ENCODE assay signal across 9 cellular contexts in genomic region chr12:49637401-49637800, GRCh38. TPM values are rescaled to one million over a fixed set of nuclear protein-coding genes. Genes with fewer than 3 reads are reported as not detected.
DNase-seq lines count a peak whose midpoint lies in the region; ATAC-seq, FAIRE-seq and TF ChIP-seq lines count a peak whose summit lies in the region.
"Had no signal": no experiment of that assay in that cellular context is flagged by ENCODE, and none has a peak within 500 bp of the region (broad histone marks: within the 10 kb centered on the region; RNA-seq: fewer than 3 reads in every experiment).

No MANE protein-coding gene starts in this region.

- no peak for TF ChIP-seq POLR2A in IMR-90 (IDR thresholded peaks at IDR 0.05; ENCODE audit: low read depth, low read length)

- H3K4me3 ChIP-seq in BLaER1 treated with 17β-estradiol and CSF1 and Interleukin-3, amounts not matched to agents 10 nM and 100 nM, result no peak overlapping the region
- no peak overlapping the region for H3K4me3 ChIP-seq in IMR-90 (ENCODE audit: insufficient read depth, low read depth, low read length)
- H3K4me3 ChIP-seq: prostate gland had no signal

- no peaks in the 10 kb centered on the region; a peak in 1 of 22 replicates for H4K20me1 ChIP-seq in BLaER1 treated with 17β-estradiol and CSF1 and Interleukin-3, amounts not matched to agents 10 nM and 100 nM
- H4K20me1 ChIP-seq in IMR-90 (ENCODE audit: insufficient read depth, low read length), result peaks cover 3% of the 10 kb centered on the region; the same call in 1 of the 2 replicates

- H3K23ac ChIP-seq in IMR-90 (ENCODE audit: low read depth, low read length), result no peak overlapping the region

- FAIRE-seq in RCC 7860 (lab: Jason Lieb, UNC) (no peak), frontal cortex (lab: Jason Lieb, UNC) (no peak)

- peaks cover 16% of the 10 kb centered on the region for H3K4me1 Mint-ChIP-seq in dendritic cell treated with granulocyte-macrophage colony-stimulating factor and Interleukin-4, amounts not matched to agents 40 ng/mL and 50 ng/mL, for 4 days (ENCODE audit: low read depth)
- H3K4me1 Mint-ChIP-seq in mesothelial cell of epicardium, result peaks cover 14% of the 10 kb centered on the region

- peaks cover 0 to 21% (median 8%) of the 10 kb centered on the region in 11 experiments; a peak in 14 of 22 replicates for H3K36me3 ChIP-seq in BLaER1 treated with 17β-estradiol and CSF1 and Interleukin-3, amounts not matched to agents 10 nM and 100 nM
- H3K36me3 ChIP-seq in IMR-90 (ENCODE audit: control insufficient read depth, insufficient read depth, low read length), result peaks cover 19% of the 10 kb centered on the region
- H3K36me3 ChIP-seq: prostate gland had no signal

- dilution Hi-C loops in IMR-90 (cut with HindIII; ENCODE audit: low sequenced_read_pairs, unreplicated experiment), result no loop called here

- H3K9ac ChIP-seq in BLaER1 treated with 17β-estradiol and CSF1 and Interleukin-3, amounts not matched to agents 10 nM and 100 nM, result peak overlapping the region in 7 of 11 experiments; percentile 2 to 55 (median 35); a peak in 9 of 22 replicates
- H3K9ac ChIP-seq in IMR-90 (ENCODE audit: low read depth, low read length), result no peak overlapping the region

- no peak for TF ChIP-seq RAD21 in IMR-90 (IDR thresholded peaks at IDR 0.05; ENCODE audit: low read length)

- H2BK20ac ChIP-seq in IMR-90 (ENCODE audit: low read depth, low read length), result no peak overlapping the region

- POLR2A ChIA-PET in IMR-90 (lab: Charles Lee; ENCODE audit: unreplicated experiment), result no interaction called here

- DNase-seq in IMR-90 (no peak), mesothelial cell of epicardium (ENCODE audit: low spot score in 2 of 2, unreplicated experiment in 2 of 2) (no peak), RCC 7860 (ENCODE audit: low spot score) (no peak), GM03348 (ENCODE audit: low spot score) (no peak), frontal cortex (ENCODE audit: low spot score in 2 of 2) (no peak), NCI-H774 (lab: John Stamatoyannopoulos, UW) (no peak)

- in situ Hi-C loops in IMR-90 (cut with MboI; ENCODE audit: low sequenced_read_pairs), result no loop called here

- H3K4me3 Mint-ChIP-seq in dendritic cell treated with granulocyte-macrophage colony-stimulating factor and Interleukin-4, amounts not matched to agents 40 ng/mL and 50 ng/mL, for 4 days, result no peak overlapping the region
- H3K4me3 Mint-ChIP-seq in mesothelial cell of epicardium, result no peak overlapping the region

- H3K27ac Mint-ChIP-seq in dendritic cell treated with granulocyte-macrophage colony-stimulating factor and Interleukin-4, amounts not matched to agents 40 ng/mL and 50 ng/mL, for 4 days, result peak overlapping the region; percentile 9
- H3K27ac Mint-ChIP-seq in mesothelial cell of epicardium, result peak overlapping the region; percentile 79

- 73% methylated on average over 1 of the region's 8 CpGs; no CpG with 5 or more reads in 1 of the 2 experiments for WGBS in IMR-90 (ENCODE audit: extremely low coverage in 2 of 2, insufficient read length in 1 of 2), 2 experiments

- peaks cover 4% of the 10 kb centered on the region for H3K36me3 Mint-ChIP-seq in dendritic cell treated with granulocyte-macrophage colony-stimulating factor and Interleukin-4, amounts not matched to agents 40 ng/mL and 50 ng/mL, for 4 days (ENCODE audit: low read depth)
- H3K36me3 Mint-ChIP-seq in mesothelial cell of epicardium, result peaks cover 15% of the 10 kb centered on the region

- no peak overlapping the region for H2BK15ac ChIP-seq in IMR-90 (ENCODE audit: low read depth, low read length)

- peak overlapping the region; percentile 4 to 67 (median 55); a peak in 21 of 22 replicates for H3K4me2 ChIP-seq in BLaER1 treated with 17β-estradiol and CSF1 and Interleukin-3, amounts not matched to agents 10 nM and 100 nM
- no peak overlapping the region; the same call in 1 of the 2 replicates for H3K4me2 ChIP-seq in IMR-90 (ENCODE audit: low read depth, low read length)

- H3K27ac ChIP-seq in BLaER1 treated with 17β-estradiol and CSF1 and Interleukin-3, amounts not matched to agents 10 nM and 100 nM, result peak overlapping the region in 7 of 11 experiments; percentile 26 to 55 (median 43); a peak in 12 of 22 replicates
- H3K27ac ChIP-seq in IMR-90 (ENCODE audit: insufficient read depth, low read length), result peak overlapping the region; percentile 18; the same call in 1 of the 2 replicates
- H3K27ac ChIP-seq: prostate gland had no signal

- no peak overlapping the region for H3K56ac ChIP-seq in IMR-90 (ENCODE audit: extremely low read depth, insufficient read depth, low read length)

- H2BK5ac ChIP-seq in IMR-90 (ENCODE audit: low read depth, low read length, poor library complexity, severe bottlenecking), result no peak overlapping the region

- H3K14ac ChIP-seq in IMR-90 (replicated peaks; ENCODE audit: low read depth, low read length), result no peak overlapping the region

- H3K9me3 Mint-ChIP-seq in dendritic cell treated with granulocyte-macrophage colony-stimulating factor and Interleukin-4, amounts not matched to agents 40 ng/mL and 50 ng/mL, for 4 days, result no peaks in the 10 kb centered on the region
- H3K9me3 Mint-ChIP-seq in mesothelial cell of epicardium, result no peaks in the 10 kb centered on the region

- no peak overlapping the region for H4K91ac ChIP-seq in IMR-90 (ENCODE audit: insufficient read depth, low read depth, low read length)

- H4K5ac ChIP-seq in IMR-90 (ENCODE audit: low read depth, low read length), result peak overlapping the region; percentile 3; the same call in 1 of the 2 replicates

- H3K27me3 ChIP-seq in BLaER1 treated with 17β-estradiol and CSF1 and Interleukin-3, amounts not matched to agents 10 nM and 100 nM, result no peaks in the 10 kb centered on the region
- no peaks in the 10 kb centered on the region for H3K27me3 ChIP-seq in IMR-90 (ENCODE audit: control insufficient read depth, insufficient read depth, low read length)

- BruUV-seq in IMR-90 (replicated peaks; lab: Mats Ljungman, UMichigan), result no TSS peak

- peaks cover 8 to 16% (median 13%) of the 10 kb centered on the region in 10 experiments for H3K4me1 ChIP-seq in BLaER1 treated with 17β-estradiol and CSF1 and Interleukin-3, amounts not matched to agents 10 nM and 100 nM
- peaks cover 5% of the 10 kb centered on the region; the same call in 1 of the 2 replicates for H3K4me1 ChIP-seq in IMR-90 (ENCODE audit: control insufficient read depth, insufficient read depth, low read length)
- H3K4me1 ChIP-seq: prostate gland had no signal

- H2BK120ac ChIP-seq in IMR-90 (ENCODE audit: low read depth, low read length), result no peak overlapping the region

- no peak overlapping the region for H3K18ac ChIP-seq in IMR-90 (ENCODE audit: low read depth, low read length)

- no peaks in the 10 kb centered on the region for H3K9me1 ChIP-seq in IMR-90 (ENCODE audit: insufficient read depth, low read length)

- H3K9me3 ChIP-seq in BLaER1 treated with 17β-estradiol and CSF1 and Interleukin-3, amounts not matched to agents 10 nM and 100 nM (replicated peaks in 1 of 11), result no peaks in the 10 kb centered on the region
- no peaks in the 10 kb centered on the region for H3K9me3 ChIP-seq in IMR-90 (ENCODE audit: control insufficient read depth, insufficient read depth, low read length)
- H3K9me3 ChIP-seq: prostate gland had no signal

- intact Hi-C loops in IMR-90 (cut with micrococcal nuclease), result loop anchor here (2.0 kb wide), 2 partner anchors 69 to 125 kb away; partner anchors contain the start of gene FMNL3
- intact Hi-C loops in dendritic cell treated with granulocyte-macrophage colony-stimulating factor and Interleukin-4, amounts not matched to agents 40 ng/mL and 50 ng/mL, for 4 days (cut with micrococcal nuclease), result no loop called here

- CTCF ChIA-PET in IMR-90 (lab: Yijun Ruan, JAX), result interaction anchor here (0.6 to 1.6 kb wide), 9 partner anchors 8 to 140 kb away, joined by 3 to 5 read pairs (median 3); partner anchors contain the start of gene FMNL3

- H3K4ac ChIP-seq in IMR-90 (ENCODE audit: low read depth, low read length), result peak overlapping the region; percentile 12; the same call in 1 of the 2 replicates

- peak overlapping the region; percentile 47 for H2AK9ac ChIP-seq in IMR-90 (replicated peaks; ENCODE audit: low read depth, low read length, poor library complexity)

- no peaks in the 10 kb centered on the region for H3K27me3 Mint-ChIP-seq in dendritic cell treated with granulocyte-macrophage colony-stimulating factor and Interleukin-4, amounts not matched to agents 40 ng/mL and 50 ng/mL, for 4 days
- no peaks in the 10 kb centered on the region for H3K27me3 Mint-ChIP-seq in mesothelial cell of epicardium (ENCODE audit: low read depth)

- H4K8ac ChIP-seq in IMR-90 (ENCODE audit: low read depth in 2 of 2, low read length in 2 of 2), result peak overlapping the region in 1 of 2 experiments; percentile 53; a peak in 1 of 4 replicates

- peak overlapping the region; percentile 77; the same call in 1 of the 2 replicates for H2AK5ac ChIP-seq in IMR-90 (ENCODE audit: low read depth, low read length)

- H2AFZ ChIP-seq in IMR-90 (replicated peaks; ENCODE audit: low read length, poor library complexity), result no peak overlapping the region

- no peaks in the 10 kb centered on the region; a peak in 1 of 4 replicates for H3K79me1 ChIP-seq in IMR-90 (ENCODE audit: low read depth in 1 of 2, low read length in 2 of 2)

- ATAC-seq in IMR-90 (ENCODE audit: low read depth), result peak; percentile 43

- no peak for TF ChIP-seq CTCF in IMR-90 (conservative IDR thresholded peaks at IDR 0.05; ENCODE audit: low read depth, low read length)
- TF ChIP-seq CTCF in mesothelial cell of epicardium (IDR thresholded peaks at IDR 0.05; ENCODE audit: unreplicated experiment), result no peak

TF ChIP-seq in IMR-90, 13 proteins besides CTCF, POLR2A, EP300 and RAD21 (continues in another document):
- no peak for TF ChIP-seq RFX5 (IDR thresholded peaks at IDR 0.05; ENCODE audit: low read depth, low read length)
- TF ChIP-seq USF2 (IDR thresholded peaks at IDR 0.05; ENCODE audit: low read depth, low read length), result no peak
- TF ChIP-seq FOS (IDR thresholded peaks at IDR 0.05; ENCODE audit: low read depth, low read length), result no peak

RNA-seq across cellular contexts. Expression of gene PRPF40B, which starts 14.0 kb away (rescaled TPM):
- total RNA-seq in IMR-90 (2012; rRNA removed), result 3.9 and 5.0 TPM in 2 replicates
- 11.0 and 11.8 TPM in 2 replicates for polyA plus RNA-seq in IMR-90 (2012; rRNA removed)
- 5.9 and 7.5 TPM in 2 replicates for polyA plus RNA-seq in IMR-90 (2012; cell fraction: cytosol; rRNA removed)
- polyA plus RNA-seq in IMR-90 (2012; cell fraction: nucleus; rRNA removed; ENCODE audit: low replicate concordance), result 81.2 and 98.0 TPM in 2 replicates
- total RNA-seq in mesothelial cell of epicardium, result 56.7 to 62.0 TPM (median 56.9 TPM) in 3 replicates
- 19.2 TPM for total RNA-seq in frontal cortex

RNA-seq across cellular contexts. Expression of gene FAM186B, which starts 32.0 kb away (rescaled TPM):
- total RNA-seq in IMR-90 (2012; rRNA removed), result 0.18 and 0.28 TPM in 2 replicates
- polyA plus RNA-seq in IMR-90 (2012; rRNA removed), result 0.10 TPM in 2 replicates
- 0.10 and 0.12 TPM in 2 replicates for polyA plus RNA-seq in IMR-90 (2012; cell fraction: cytosol; rRNA removed)
- polyA plus RNA-seq in IMR-90 (2012; cell fraction: nucleus; rRNA removed; ENCODE audit: low replicate concordance), result 0.28 and 0.36 TPM in 2 replicates
- 0.29 to 0.50 TPM (median 0.40 TPM) in 3 replicates for total RNA-seq in mesothelial cell of epicardium
- total RNA-seq in frontal cortex, result 0.41 TPM
